ENCODE assay signal across 8 cellular contexts in the genomic region with DNA sequence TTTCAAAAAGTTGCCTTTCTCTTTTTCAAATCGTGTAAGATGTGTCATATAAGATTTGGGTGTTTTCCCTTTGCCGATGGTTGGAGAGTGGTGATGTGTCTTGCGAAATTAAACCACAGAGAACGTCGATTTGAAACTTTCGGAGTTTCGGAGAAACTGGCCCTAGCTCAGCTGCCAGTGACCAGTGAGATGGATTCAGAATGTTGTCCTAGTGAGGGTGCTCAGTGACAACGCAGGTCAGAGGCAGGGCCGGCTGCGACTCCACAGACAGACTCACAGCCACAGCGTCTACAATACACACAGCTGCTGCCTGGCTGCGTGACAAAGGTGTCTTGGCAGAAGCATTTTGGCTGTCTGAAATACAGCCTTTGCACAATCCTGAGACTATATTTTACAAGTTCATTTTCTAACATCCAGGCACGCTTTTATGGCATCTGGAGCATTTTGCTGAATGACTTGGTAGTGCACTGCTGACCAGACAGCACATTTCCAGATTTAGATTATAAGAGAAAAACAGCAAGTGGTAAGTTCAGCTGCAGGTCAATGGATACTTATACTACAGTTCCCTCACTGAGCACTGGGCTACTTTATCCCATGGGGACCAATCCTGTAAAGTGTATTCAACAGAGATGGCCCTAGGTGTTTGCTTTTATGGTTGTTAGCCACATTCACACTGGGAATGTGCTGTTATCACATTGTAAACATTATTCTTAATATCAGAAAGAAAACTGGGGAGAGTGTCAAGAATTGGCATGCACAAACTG.
DNase-seq lines count a peak whose midpoint lies in the region; ATAC-seq and TF ChIP-seq lines count a peak whose summit lies in the region.

No MANE protein-coding gene starts in this region.

- H2AFZ ChIP-seq in OCI-LY3 (ENCODE audit: low read depth, low read length): no peak overlapping the region

- peak; percentile 8 for DNase-seq in stimulated activated CD4-positive, alpha-beta T cell treated with anti-CD3 and anti-CD28 coated beads, Interleukin-12 subunit alpha, Interleukin-12 subunit beta, amount 100 ng/mL, for 4 hours
- DNase-seq in stimulated activated CD4-positive, alpha-beta T cell treated with anti-CD3 and anti-CD28 coated beads, Interleukin-1b, Interleukin-23, amount 100 ng/mL, for 48 hours: no peak
- DNase-seq in epithelial cell of prostate (ENCODE audit: low read depth, low spot score) (peak; percentile 84), omental fat pad (ENCODE audit: low spot score) (peak; percentile 37), middle frontal gyrus (ENCODE audit: extremely low spot score, low spot score) (no peak), NCI-H774 (lab: John Stamatoyannopoulos, UW) (no peak)

- peak overlapping the region; percentile 35; the same call in 1 of the 2 replicates for H3K9ac ChIP-seq in OCI-LY3 (ENCODE audit: low read length)

- peak overlapping the region; percentile 71 for H3K4me2 ChIP-seq in OCI-LY3 (ENCODE audit: low read length)

- H4K20me1 ChIP-seq in OCI-LY3 (ENCODE audit: insufficient read depth, low read length): no peaks in the 10 kb centered on the region

- peaks cover 16% of the 10 kb centered on the region for H3K36me3 ChIP-seq in OCI-LY3 (replicated peaks; ENCODE audit: low read depth, low read length)

- TF ChIP-seq CTCF in OCI-LY3 (IDR thresholded peaks at IDR 0.05; ENCODE audit: low read depth, low read length) (no peak), omental fat pad (IDR thresholded peaks at IDR 0.05) (no peak)

- H3K4me3 ChIP-seq in OCI-LY3 (ENCODE audit: low read length): peak overlapping the region; percentile 59

- peaks cover 7% of the 10 kb centered on the region; the same call in 1 of the 2 replicates for H3K9me3 ChIP-seq in OCI-LY3 (ENCODE audit: insufficient read depth, low read length)

- peaks cover 79% of the 10 kb centered on the region for H3K4me1 ChIP-seq in OCI-LY3 (ENCODE audit: low read length)

- H3K27ac ChIP-seq in OCI-LY3 (ENCODE audit: low read length) (peak overlapping the region; percentile 80), epithelial cell of prostate (peak overlapping the region; percentile 3)

- ATAC-seq in omental fat pad (ENCODE audit: low FRiP score): peak; percentile 58
- ATAC-seq in HG03520 (IDR thresholded peaks at IDR 0.05; ENCODE audit: unreplicated experiment): no peak

- H3K27me3 ChIP-seq in OCI-LY3 (ENCODE audit: low read depth, low read length): no peaks in the 10 kb centered on the region

- H3K79me2 ChIP-seq in OCI-LY3 (ENCODE audit: low read length): no peaks in the 10 kb centered on the region

Comparison
In these comparisons a context has a peak if more than half of its experiments do, and no peak if none do; other contexts are left out.
1. DNase-seq: peak in stimulated activated CD4-positive, alpha-beta T cell treated with anti-CD3 and anti-CD28 coated beads, Interleukin-12 subunit alpha, Interleukin-12 subunit beta, amount 100 ng/mL, for 4 hours (single experiment), epithelial cell of prostate (single experiment) and omental fat pad (single experiment); none in stimulated activated CD4-positive, alpha-beta T cell treated with anti-CD3 and anti-CD28 coated beads, Interleukin-1b, Interleukin-23, amount 100 ng/mL, for 48 hours (single experiment), middle frontal gyrus (single experiment) and NCI-H774 (single experiment).